ENCODE assay signal across 2 cellular contexts in the genomic region with DNA sequence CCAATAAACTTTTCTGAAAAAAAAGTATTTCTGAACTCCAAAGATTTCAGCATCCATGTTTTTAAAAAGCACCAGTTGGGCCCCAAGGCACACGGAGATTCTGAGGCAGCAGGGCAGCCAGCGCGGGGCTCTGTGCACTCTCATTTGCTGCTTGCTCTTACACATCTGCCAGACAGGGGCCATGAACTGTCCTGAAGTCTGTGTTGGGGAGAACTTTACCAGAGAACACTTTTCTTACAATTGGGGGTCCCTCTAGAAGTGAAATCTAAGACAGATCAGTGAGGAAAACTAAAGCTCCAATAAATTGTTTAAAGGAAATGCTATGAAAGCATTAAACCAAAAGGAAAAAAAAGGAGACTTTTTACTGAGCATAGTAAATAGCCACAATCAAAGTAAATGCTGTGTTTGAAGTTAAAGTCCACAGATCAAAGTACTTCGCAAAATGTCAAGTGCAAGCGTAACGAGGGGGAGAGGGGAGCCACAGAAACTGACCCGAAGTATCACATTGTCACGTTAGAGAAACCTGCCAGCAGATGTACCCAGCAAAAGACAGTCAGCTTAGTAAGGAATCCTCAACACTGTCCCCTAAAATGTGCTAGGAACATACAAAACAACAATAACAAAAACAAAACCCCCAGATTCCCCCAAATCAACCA.
TF ChIP-seq lines count a peak whose summit lies in the region.

No MANE protein-coding gene starts in this region.

TF ChIP-seq in SK-N-SH, 30 proteins besides CTCF, POLR2A, EP300 and RAD21 (continued from another document):
- no peak for TF ChIP-seq REST (IDR thresholded peaks at IDR 0.05; ENCODE audit: low read depth, low read length)
- TF ChIP-seq, protein P1, sequence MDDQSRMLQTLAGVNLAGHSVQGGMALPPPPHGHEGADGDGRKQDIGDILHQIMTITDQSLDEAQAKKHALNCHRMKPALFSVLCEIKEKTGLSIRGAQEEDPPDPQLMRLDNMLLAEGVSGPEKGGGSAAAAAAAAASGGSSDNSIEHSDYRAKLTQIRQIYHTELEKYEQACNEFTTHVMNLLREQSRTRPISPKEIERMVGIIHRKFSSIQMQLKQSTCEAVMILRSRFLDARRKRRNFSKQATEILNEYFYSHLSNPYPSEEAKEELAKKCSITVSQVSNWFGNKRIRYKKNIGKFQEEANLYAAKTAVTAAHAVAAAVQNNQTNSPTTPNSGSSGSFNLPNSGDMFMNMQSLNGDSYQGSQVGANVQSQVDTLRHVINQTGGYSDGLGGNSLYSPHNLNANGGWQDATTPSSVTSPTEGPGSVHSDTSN (IDR thresholded peaks at IDR 0.05), result no peak
- TF ChIP-seq TAF1 (IDR thresholded peaks at IDR 0.05; ENCODE audit: borderline replicate concordance, low read depth, low read length), result no peak
- TF ChIP-seq FOXJ3 (CRISPR knock-in tag; IDR thresholded peaks at IDR 0.05), result no peak
- TF ChIP-seq GATA2 (CRISPR knock-in tag; IDR thresholded peaks at IDR 0.05), result no peak
- TF ChIP-seq MEF2A (IDR thresholded peaks at IDR 0.05; ENCODE audit: borderline replicate concordance, low read depth), result no peak
- no peak for TF ChIP-seq YY1 (IDR thresholded peaks at IDR 0.05; ENCODE audit: low read depth)
- TF ChIP-seq FOSL2 (IDR thresholded peaks at IDR 0.05; ENCODE audit: borderline replicate concordance, low read depth), result no peak
- TF ChIP-seq, protein P2, sequence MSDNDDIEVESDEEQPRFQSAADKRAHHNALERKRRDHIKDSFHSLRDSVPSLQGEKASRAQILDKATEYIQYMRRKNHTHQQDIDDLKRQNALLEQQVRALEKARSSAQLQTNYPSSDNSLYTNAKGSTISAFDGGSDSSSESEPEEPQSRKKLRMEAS (IDR thresholded peaks at IDR 0.05; ENCODE audit: low read depth), result no peak
- no peak for TF ChIP-seq TCF12 (IDR thresholded peaks at IDR 0.05)
- TF ChIP-seq, protein P3, sequence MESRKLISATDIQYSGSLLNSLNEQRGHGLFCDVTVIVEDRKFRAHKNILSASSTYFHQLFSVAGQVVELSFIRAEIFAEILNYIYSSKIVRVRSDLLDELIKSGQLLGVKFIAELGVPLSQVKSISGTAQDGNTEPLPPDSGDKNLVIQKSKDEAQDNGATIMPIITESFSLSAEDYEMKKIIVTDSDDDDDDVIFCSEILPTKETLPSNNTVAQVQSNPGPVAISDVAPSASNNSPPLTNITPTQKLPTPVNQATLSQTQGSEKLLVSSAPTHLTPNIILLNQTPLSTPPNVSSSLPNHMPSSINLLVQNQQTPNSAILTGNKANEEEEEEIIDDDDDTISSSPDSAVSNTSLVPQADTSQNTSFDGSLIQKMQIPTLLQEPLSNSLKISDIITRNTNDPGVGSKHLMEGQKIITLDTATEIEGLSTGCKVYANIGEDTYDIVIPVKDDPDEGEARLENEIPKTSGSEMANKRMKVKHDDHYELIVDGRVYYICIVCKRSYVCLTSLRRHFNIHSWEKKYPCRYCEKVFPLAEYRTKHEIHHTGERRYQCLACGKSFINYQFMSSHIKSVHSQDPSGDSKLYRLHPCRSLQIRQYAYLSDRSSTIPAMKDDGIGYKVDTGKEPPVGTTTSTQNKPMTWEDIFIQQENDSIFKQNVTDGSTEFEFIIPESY (IDR thresholded peaks at IDR 0.05; ENCODE audit: borderline replicate concordance, low read depth), result no peak

TF ChIP-seq in SK-N-SH treated with all-trans-retinoic acid at 6 μM for 48 hours, 23 proteins besides CTCF, POLR2A, EP300 and RAD21 (continued from another document):
- TF ChIP-seq, protein P4, sequence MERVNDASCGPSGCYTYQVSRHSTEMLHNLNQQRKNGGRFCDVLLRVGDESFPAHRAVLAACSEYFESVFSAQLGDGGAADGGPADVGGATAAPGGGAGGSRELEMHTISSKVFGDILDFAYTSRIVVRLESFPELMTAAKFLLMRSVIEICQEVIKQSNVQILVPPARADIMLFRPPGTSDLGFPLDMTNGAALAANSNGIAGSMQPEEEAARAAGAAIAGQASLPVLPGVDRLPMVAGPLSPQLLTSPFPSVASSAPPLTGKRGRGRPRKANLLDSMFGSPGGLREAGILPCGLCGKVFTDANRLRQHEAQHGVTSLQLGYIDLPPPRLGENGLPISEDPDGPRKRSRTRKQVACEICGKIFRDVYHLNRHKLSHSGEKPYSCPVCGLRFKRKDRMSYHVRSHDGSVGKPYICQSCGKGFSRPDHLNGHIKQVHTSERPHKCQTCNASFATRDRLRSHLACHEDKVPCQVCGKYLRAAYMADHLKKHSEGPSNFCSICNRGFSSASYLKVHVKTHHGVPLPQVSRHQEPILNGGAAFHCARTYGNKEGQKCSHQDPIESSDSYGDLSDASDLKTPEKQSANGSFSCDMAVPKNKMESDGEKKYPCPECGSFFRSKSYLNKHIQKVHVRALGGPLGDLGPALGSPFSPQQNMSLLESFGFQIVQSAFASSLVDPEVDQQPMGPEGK (CRISPR knock-in tag; IDR thresholded peaks at IDR 0.05; ENCODE audit: borderline replicate concordance), result no peak
- TF ChIP-seq ESRRG (CRISPR knock-in tag; IDR thresholded peaks at IDR 0.05) (no peak), TCF4 (CRISPR knock-in tag; IDR thresholded peaks at IDR 0.05; ENCODE audit: borderline replicate concordance) (no peak), ZNF565 (CRISPR knock-in tag; conservative IDR thresholded peaks at IDR 0.05; ENCODE audit: low read depth) (no peak), TSHZ2 (CRISPR knock-in tag; IDR thresholded peaks at IDR 0.05) (no peak), ARNTL (CRISPR knock-in tag; IDR thresholded peaks at IDR 0.05; ENCODE audit: borderline replicate concordance, low read depth) (no peak)
TF ChIP-seq in SK-N-SH treated with all-trans-retinoic acid at 6 μM for 48 hours: peak in this region for 0.
